In the genomic region with DNA sequence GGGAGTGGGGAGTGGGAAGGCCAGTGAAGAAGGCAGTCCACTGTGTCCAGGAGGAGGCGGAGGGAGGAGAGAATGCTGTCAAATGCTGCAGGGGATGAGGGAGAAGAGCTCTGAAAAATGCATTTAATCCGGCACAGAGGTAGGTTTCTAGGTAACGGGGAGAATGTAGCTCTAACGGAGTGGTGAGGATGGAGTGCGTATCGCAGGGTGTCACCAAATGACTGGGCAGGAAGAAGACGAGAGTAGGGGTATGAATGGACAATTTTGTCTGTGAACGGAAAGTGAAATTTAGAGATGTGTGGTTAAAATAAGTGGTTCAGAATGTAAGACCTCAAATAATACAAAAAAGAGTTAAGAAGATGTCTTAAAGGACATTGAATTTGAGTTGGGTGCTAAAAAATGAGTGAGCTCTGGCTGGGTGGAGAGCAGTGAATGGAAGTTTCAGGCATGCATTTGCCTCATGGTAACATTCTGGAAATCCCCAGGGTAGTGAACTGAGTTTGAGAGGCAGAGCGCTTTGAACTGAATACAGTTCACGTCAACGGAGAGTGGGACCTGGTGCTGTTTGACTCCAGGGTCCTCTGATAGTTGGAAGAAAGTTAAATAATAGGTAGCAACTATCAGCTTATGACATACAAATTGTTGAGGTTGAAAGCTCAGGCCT, we compare ENCODE assay signal across 18 cellular contexts.
DNase-seq lines count a peak whose midpoint lies in the region; ATAC-seq and TF ChIP-seq lines count a peak whose summit lies in the region.
"Had no signal": no experiment of that assay in that cellular context is flagged by ENCODE, and none has a peak within 500 bp of the region (broad histone marks: within the 10 kb centered on the region; RNA-seq: fewer than 3 reads in every experiment).

No MANE protein-coding gene starts in this region.

- H3K4me3 Mint-ChIP-seq in activated CD8-positive, alpha-beta memory T cell treated with anti-CD3 and anti-CD28 coated beads, Interleukin-2, amount 10 ng/mL, durations not matched to agents 7 days and 5 days, result no peak overlapping the region
- no peak overlapping the region for H3K4me3 Mint-ChIP-seq in stimulated activated effector memory CD8-positive, alpha-beta T cell treated with anti-CD3 and anti-CD28 coated beads, Interleukin-12 subunit alpha, Interleukin-12 subunit beta, amount 100 ng/mL, for 72 hours
- H3K4me3 Mint-ChIP-seq in WTC11, result no peak overlapping the region
- H3K4me3 Mint-ChIP-seq: CD4-positive, alpha-beta memory T cell; GM23338 had no signal

- CTCF ChIA-PET in activated CD8-positive, alpha-beta memory T cell treated with anti-CD3 and anti-CD28 coated beads, Interleukin-2, amount 10 ng/mL, durations not matched to agents 7 days and 5 days (lab: Charles Lee), result no interaction called here
- CTCF ChIA-PET in WTC11 (lab: Charles Lee), result interaction anchor here (0.6 kb wide), 1 partner anchor 42 kb away, joined by 4 read pairs; no protein-coding TSS in a partner anchor

- H3K27ac Mint-ChIP-seq in activated CD8-positive, alpha-beta memory T cell treated with anti-CD3 and anti-CD28 coated beads, Interleukin-2, amount 10 ng/mL, durations not matched to agents 7 days and 5 days, result no peak overlapping the region
- no peak overlapping the region for H3K27ac Mint-ChIP-seq in stimulated activated effector memory CD8-positive, alpha-beta T cell treated with anti-CD3 and anti-CD28 coated beads, Interleukin-12 subunit alpha, Interleukin-12 subunit beta, amount 100 ng/mL, for 72 hours
- H3K27ac Mint-ChIP-seq in WTC11, result no peak overlapping the region
- H3K27ac Mint-ChIP-seq: CD4-positive, alpha-beta memory T cell; GM23338 had no signal

- no peak for TF ChIP-seq CTCF in WTC11 (IDR thresholded peaks at IDR 0.05)

- no peaks in the 10 kb centered on the region for H3K4me1 Mint-ChIP-seq in activated CD8-positive, alpha-beta memory T cell treated with anti-CD3 and anti-CD28 coated beads, Interleukin-2, amount 10 ng/mL, durations not matched to agents 7 days and 5 days
- H3K4me1 Mint-ChIP-seq in stimulated activated effector memory CD8-positive, alpha-beta T cell treated with anti-CD3 and anti-CD28 coated beads, Interleukin-12 subunit alpha, Interleukin-12 subunit beta, amount 100 ng/mL, for 72 hours, result no peaks in the 10 kb centered on the region
- H3K4me1 Mint-ChIP-seq in WTC11, result peaks cover 30% of the 10 kb centered on the region
- H3K4me1 Mint-ChIP-seq: CD4-positive, alpha-beta memory T cell had no signal

- POLR2A ChIA-PET in WTC11 (lab: Charles Lee), result no interaction called here

- DNase-seq in activated CD8-positive, alpha-beta memory T cell treated with anti-CD3 and anti-CD28 coated beads, Interleukin-2, amount 10 ng/mL, durations not matched to agents 7 days and 5 days, result peak; percentile 44
- no peak for DNase-seq in activated CD8-positive, alpha-beta memory T cell treated with anti-CD3 and anti-CD28 coated beads for 24 hours
- peak in 1 of 2 donors; percentile 57 for DNase-seq in stimulated activated effector memory CD8-positive, alpha-beta T cell treated with anti-CD3 and anti-CD28 coated beads, Interleukin-12 subunit alpha, Interleukin-12 subunit beta, amount 100 ng/mL, for 72 hours (ENCODE audit: low spot score in 2 of 2)
- DNase-seq in SIG-M5 (lab: John Stamatoyannopoulos, UW) (no peak), WTC11 (ENCODE audit: low spot score) (no peak)
- DNase-seq in stimulated activated CD4-positive, alpha-beta T cell treated with anti-CD3 and anti-CD28 coated beads, Interleukin-12 subunit alpha, Interleukin-12 subunit beta, amount 100 ng/mL, for 4 hours, result no peak
- DNase-seq: activated naive CD4-positive, alpha-beta T cell; CD4-positive, alpha-beta memory T cell; dermis blood vessel endothelial cell; EL; esophagus squamous epithelium; NCI-H1930; T-helper 9 cell had no signal

- peak; percentile 68 for ATAC-seq in activated CD8-positive, alpha-beta memory T cell treated with anti-CD3 and anti-CD28 coated beads, Interleukin-2, amount 10 ng/mL, durations not matched to agents 7 days and 5 days
- peak; percentile 85 for ATAC-seq in GM21786 (IDR thresholded peaks at IDR 0.05; ENCODE audit: unreplicated experiment)
- peak; percentile 83 for ATAC-seq in HG03108 (IDR thresholded peaks at IDR 0.05; ENCODE audit: unreplicated experiment)
- peak; percentile 93 for ATAC-seq in stimulated activated effector memory CD8-positive, alpha-beta T cell treated with anti-CD3 and anti-CD28 coated beads, Interleukin-12 subunit alpha, Interleukin-12 subunit beta, amount 100 ng/mL, for 72 hours
- ATAC-seq in WTC11, result no peak
- ATAC-seq: A549, GM23338, Right ventricle myocardium inferior had no signal

- H3K36me3 Mint-ChIP-seq in activated CD8-positive, alpha-beta memory T cell treated with anti-CD3 and anti-CD28 coated beads, Interleukin-2, amount 10 ng/mL, durations not matched to agents 7 days and 5 days, result no peaks in the 10 kb centered on the region
- no peaks in the 10 kb centered on the region for H3K36me3 Mint-ChIP-seq in stimulated activated effector memory CD8-positive, alpha-beta T cell treated with anti-CD3 and anti-CD28 coated beads, Interleukin-12 subunit alpha, Interleukin-12 subunit beta, amount 100 ng/mL, for 72 hours
- H3K36me3 Mint-ChIP-seq in WTC11, result peaks cover 13% of the 10 kb centered on the region
- H3K36me3 Mint-ChIP-seq: CD4-positive, alpha-beta memory T cell had no signal

- H3K9me3 Mint-ChIP-seq in activated CD8-positive, alpha-beta memory T cell treated with anti-CD3 and anti-CD28 coated beads, Interleukin-2, amount 10 ng/mL, durations not matched to agents 7 days and 5 days (ENCODE audit: low read depth), result peaks cover 2% of the 10 kb centered on the region
- peaks cover 6% of the 10 kb centered on the region for H3K9me3 Mint-ChIP-seq in stimulated activated effector memory CD8-positive, alpha-beta T cell treated with anti-CD3 and anti-CD28 coated beads, Interleukin-12 subunit alpha, Interleukin-12 subunit beta, amount 100 ng/mL, for 72 hours
- H3K9me3 Mint-ChIP-seq in WTC11, result no peaks in the 10 kb centered on the region; the same call in 1 of the 2 replicates
- H3K9me3 Mint-ChIP-seq: GM23338 had no signal

- H3K27me3 Mint-ChIP-seq in activated CD8-positive, alpha-beta memory T cell treated with anti-CD3 and anti-CD28 coated beads, Interleukin-2, amount 10 ng/mL, durations not matched to agents 7 days and 5 days, result no peaks in the 10 kb centered on the region
- peaks cover 4% of the 10 kb centered on the region for H3K27me3 Mint-ChIP-seq in WTC11 (ENCODE audit: low read depth)

TF ChIP-seq in WTC11, 78 proteins besides CTCF, POLR2A, EP300 and RAD21 (continues in another document):
- no peak for TF ChIP-seq NR3C1 (CRISPR knock-in tag; conservative IDR thresholded peaks at IDR 0.05; ENCODE audit: low read depth)
- TF ChIP-seq, protein P1, sequence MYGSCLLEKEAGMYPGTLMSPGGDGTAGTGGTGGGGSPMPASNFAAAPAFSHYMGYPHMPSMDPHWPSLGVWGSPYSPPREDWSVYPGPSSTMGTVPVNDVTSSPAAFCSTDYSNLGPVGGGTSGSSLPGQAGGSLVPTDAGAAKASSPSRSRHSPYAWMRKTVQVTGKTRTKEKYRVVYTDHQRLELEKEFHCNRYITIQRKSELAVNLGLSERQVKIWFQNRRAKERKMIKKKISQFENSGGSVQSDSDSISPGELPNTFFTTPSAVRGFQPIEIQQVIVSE (CRISPR knock-in tag; IDR thresholded peaks at IDR 0.05; ENCODE audit: borderline replicate concordance), result no peak
- no peak for TF ChIP-seq SP1 (CRISPR knock-in tag; conservative IDR thresholded peaks at IDR 0.05)
- TF ChIP-seq ZNF219 (CRISPR knock-in tag; IDR thresholded peaks at IDR 0.05; ENCODE audit: borderline replicate concordance), result no peak
- TF ChIP-seq, protein P2, sequence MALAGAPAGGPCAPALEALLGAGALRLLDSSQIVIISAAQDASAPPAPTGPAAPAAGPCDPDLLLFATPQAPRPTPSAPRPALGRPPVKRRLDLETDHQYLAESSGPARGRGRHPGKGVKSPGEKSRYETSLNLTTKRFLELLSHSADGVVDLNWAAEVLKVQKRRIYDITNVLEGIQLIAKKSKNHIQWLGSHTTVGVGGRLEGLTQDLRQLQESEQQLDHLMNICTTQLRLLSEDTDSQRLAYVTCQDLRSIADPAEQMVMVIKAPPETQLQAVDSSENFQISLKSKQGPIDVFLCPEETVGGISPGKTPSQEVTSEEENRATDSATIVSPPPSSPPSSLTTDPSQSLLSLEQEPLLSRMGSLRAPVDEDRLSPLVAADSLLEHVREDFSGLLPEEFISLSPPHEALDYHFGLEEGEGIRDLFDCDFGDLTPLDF (CRISPR knock-in tag; IDR thresholded peaks at IDR 0.05), result no peak
- no peak for TF ChIP-seq HMGA2 (CRISPR knock-in tag; IDR thresholded peaks at IDR 0.05)
- no peak for TF ChIP-seq FOXP1 (CRISPR knock-in tag; IDR thresholded peaks at IDR 0.05; ENCODE audit: borderline replicate concordance)
- TF ChIP-seq, protein P3, sequence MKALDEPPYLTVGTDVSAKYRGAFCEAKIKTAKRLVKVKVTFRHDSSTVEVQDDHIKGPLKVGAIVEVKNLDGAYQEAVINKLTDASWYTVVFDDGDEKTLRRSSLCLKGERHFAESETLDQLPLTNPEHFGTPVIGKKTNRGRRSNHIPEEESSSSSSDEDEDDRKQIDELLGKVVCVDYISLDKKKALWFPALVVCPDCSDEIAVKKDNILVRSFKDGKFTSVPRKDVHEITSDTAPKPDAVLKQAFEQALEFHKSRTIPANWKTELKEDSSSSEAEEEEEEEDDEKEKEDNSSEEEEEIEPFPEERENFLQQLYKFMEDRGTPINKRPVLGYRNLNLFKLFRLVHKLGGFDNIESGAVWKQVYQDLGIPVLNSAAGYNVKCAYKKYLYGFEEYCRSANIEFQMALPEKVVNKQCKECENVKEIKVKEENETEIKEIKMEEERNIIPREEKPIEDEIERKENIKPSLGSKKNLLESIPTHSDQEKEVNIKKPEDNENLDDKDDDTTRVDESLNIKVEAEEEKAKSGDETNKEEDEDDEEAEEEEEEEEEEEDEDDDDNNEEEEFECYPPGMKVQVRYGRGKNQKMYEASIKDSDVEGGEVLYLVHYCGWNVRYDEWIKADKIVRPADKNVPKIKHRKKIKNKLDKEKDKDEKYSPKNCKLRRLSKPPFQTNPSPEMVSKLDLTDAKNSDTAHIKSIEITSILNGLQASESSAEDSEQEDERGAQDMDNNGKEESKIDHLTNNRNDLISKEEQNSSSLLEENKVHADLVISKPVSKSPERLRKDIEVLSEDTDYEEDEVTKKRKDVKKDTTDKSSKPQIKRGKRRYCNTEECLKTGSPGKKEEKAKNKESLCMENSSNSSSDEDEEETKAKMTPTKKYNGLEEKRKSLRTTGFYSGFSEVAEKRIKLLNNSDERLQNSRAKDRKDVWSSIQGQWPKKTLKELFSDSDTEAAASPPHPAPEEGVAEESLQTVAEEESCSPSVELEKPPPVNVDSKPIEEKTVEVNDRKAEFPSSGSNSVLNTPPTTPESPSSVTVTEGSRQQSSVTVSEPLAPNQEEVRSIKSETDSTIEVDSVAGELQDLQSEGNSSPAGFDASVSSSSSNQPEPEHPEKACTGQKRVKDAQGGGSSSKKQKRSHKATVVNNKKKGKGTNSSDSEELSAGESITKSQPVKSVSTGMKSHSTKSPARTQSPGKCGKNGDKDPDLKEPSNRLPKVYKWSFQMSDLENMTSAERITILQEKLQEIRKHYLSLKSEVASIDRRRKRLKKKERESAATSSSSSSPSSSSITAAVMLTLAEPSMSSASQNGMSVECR (CRISPR knock-in tag; IDR thresholded peaks at IDR 0.05; ENCODE audit: borderline replicate concordance), result no peak
